Comparison of ENCODE assay signal across 8 cellular contexts in the genomic region with DNA sequence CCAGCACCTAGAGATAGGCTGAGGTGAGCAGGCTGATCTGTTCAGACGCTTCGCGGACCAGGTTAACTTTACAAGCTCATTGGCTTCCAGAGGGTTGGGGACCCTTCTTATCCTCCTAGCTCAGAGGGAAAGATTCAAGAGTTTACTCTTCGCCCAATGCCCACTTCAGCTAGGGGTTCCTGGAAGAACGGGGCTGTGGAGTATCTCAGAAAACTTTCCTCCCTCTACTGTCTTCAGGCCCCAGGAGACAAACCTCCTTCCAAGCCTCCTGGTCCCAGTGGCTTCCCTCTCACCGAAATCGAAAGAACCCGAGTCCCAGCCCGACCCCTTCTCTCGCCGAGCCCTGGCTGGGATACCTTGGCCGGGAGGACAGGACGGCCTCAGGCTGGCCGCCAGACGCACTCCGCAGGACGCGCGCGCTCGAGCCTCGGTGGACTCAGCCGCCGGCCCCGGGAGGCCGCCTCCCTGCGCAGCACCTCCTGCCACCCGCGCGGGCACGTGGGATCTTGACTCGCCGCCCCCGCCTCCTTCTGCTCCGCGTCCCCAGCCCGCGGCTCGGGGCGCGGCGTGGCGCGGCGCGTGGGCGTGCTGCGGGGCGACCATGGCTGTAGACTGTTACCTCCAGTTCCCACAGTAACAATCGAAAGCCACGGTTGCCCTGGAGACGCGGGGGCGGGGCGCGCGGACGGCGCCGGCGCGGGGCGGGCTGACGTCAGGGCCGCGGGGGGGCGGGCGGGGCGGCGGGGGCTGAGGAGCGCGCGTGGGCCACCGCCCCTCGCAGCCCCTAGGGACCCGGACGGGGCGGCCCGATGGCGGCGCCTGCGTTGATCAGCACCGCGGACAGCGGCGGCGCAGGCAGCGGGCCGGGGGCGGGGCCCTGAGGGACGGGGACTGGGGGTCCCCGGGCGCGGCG. TPM values are rescaled to one million over a fixed set of nuclear protein-coding genes. Genes with fewer than 3 reads are reported as not detected.
DNase-seq lines count a peak whose midpoint lies in the region; ATAC-seq and TF ChIP-seq lines count a peak whose summit lies in the region.

No MANE protein-coding gene starts in this region.

- ATAC-seq in GM21447 (IDR thresholded peaks at IDR 0.05; ENCODE audit: unreplicated experiment), result no peak

- H3K27ac ChIP-seq in MM.1S (ENCODE audit: low read length) (no peak overlapping the region), WERI-Rb-1 (peak overlapping the region; percentile 80), breast epithelium (peak overlapping the region; percentile 65 to 84)

- peak overlapping the region; percentile 96 for H3K4me2 ChIP-seq in MM.1S (ENCODE audit: low read depth, low read length)

- H3K4me1 ChIP-seq in MM.1S (ENCODE audit: low read length) (peaks cover 7% of the 10 kb centered on the region), breast epithelium (peaks cover 7 to 11% of the 10 kb centered on the region in 2 donors)

- intact Hi-C loops in breast epithelium (cut with DNase I; ENCODE audit: low total_unique reads), result no loop called here

- TF ChIP-seq CTCF in MM.1S (IDR thresholded peaks at IDR 0.05; ENCODE audit: low read length) (no peak), WERI-Rb-1 (IDR thresholded peaks at IDR 0.05; ENCODE audit: low read depth, low read length) (no peak), breast epithelium (IDR thresholded peaks at IDR 0.05) (no peak)

- DNase-seq in EH (ENCODE audit: low read depth), result peak; percentile 81
- peak; percentile 75 for DNase-seq in GOT3 (lab: John Stamatoyannopoulos, UW)
- peak; percentile 79 for DNase-seq in MM.1S
- peak; percentile 83 for DNase-seq in WERI-Rb-1
- peak; percentile 84 for DNase-seq in breast epithelium (ENCODE audit: low spot score in 2 of 2)
- DNase-seq in iPS-NIHi7 (ENCODE audit: extremely low spot score), result peak; percentile 79
- peak; percentile 70 to 86 for DNase-seq in stimulated activated CD4-positive, alpha-beta T cell treated with anti-CD3 and anti-CD28 coated beads, Interleukin-12 subunit alpha, Interleukin-12 subunit beta, amount 100 ng/mL, for 24 hours (ENCODE audit: low read depth in 2 of 2)

- H3K9me3 ChIP-seq in MM.1S (replicated peaks; ENCODE audit: insufficient read depth, low read length) (no peaks in the 10 kb centered on the region), WERI-Rb-1 (ENCODE audit: severe bottlenecking) (no peaks in the 10 kb centered on the region), breast epithelium (no peaks in the 10 kb centered on the region)

- peaks cover 18% of the 10 kb centered on the region; the same call in 1 of the 2 replicates for H3F3A ChIP-seq in MM.1S (ENCODE audit: insufficient read depth, low read length)

- no peaks in the 10 kb centered on the region for H3K79me2 ChIP-seq in MM.1S (ENCODE audit: low read length)

- H3K36me3 ChIP-seq in MM.1S (replicated peaks; ENCODE audit: insufficient read depth, low read length), result no peaks in the 10 kb centered on the region
- H3K36me3 ChIP-seq in WERI-Rb-1, result peaks cover 4% of the 10 kb centered on the region
- no peaks in the 10 kb centered on the region for H3K36me3 ChIP-seq in breast epithelium

- no peaks in the 10 kb centered on the region for H3K9me2 ChIP-seq in MM.1S (replicated peaks; ENCODE audit: insufficient read depth, low read length)

- TF ChIP-seq POLR2A in breast epithelium (IDR thresholded peaks at IDR 0.05), result no peak

- no peaks in the 10 kb centered on the region for H4K20me1 ChIP-seq in MM.1S (ENCODE audit: insufficient read depth, low read length)

- peaks cover 37% of the 10 kb centered on the region for H3K27me3 ChIP-seq in MM.1S (replicated peaks; ENCODE audit: insufficient read depth, low read length)
- peaks cover 16% of the 10 kb centered on the region for H3K27me3 ChIP-seq in WERI-Rb-1 (ENCODE audit: insufficient read depth, low read depth, severe bottlenecking)
- no peaks in the 10 kb centered on the region for H3K27me3 ChIP-seq in breast epithelium

- H3K9ac ChIP-seq in MM.1S (ENCODE audit: low read length), result peak overlapping the region; percentile 60

- H3K4me3 ChIP-seq in MM.1S (ENCODE audit: low read length), result peak overlapping the region; percentile 69
- peak overlapping the region; percentile 67 for H3K4me3 ChIP-seq in WERI-Rb-1 (ENCODE audit: low read depth, low read length)
- H3K4me3 ChIP-seq in breast epithelium, result peak overlapping the region; percentile 66 to 99 (median 71)

- peak overlapping the region; percentile 78 for H2AFZ ChIP-seq in MM.1S (ENCODE audit: low read length)

RNA-seq across cellular contexts. Expression of a gene that starts 5.3 kb away (rescaled TPM):
- total RNA-seq in breast epithelium, result 10 to 100 TPM; 12.6 to 16.4 (median 12.7) TPM

RNA-seq across cellular contexts. Expression of a gene that starts 7.8 kb away (rescaled TPM):
- 10 to 100 TPM; 24.3 to 35.4 (median 32.5) TPM for total RNA-seq in breast epithelium

RNA-seq across cellular contexts. Expression of a gene that starts 19.6 kb away (rescaled TPM):
- 10 to 100 TPM; 28.3 to 66.6 (median 55.7) TPM for total RNA-seq in breast epithelium

RNA-seq across cellular contexts. Expression of a gene that starts 24.5 kb away (rescaled TPM):
- total RNA-seq in breast epithelium, result 10 to 100 TPM in 2 of 3 donors, 1 to 10 TPM in 1; 3.8 to 19.6 (median 14.1) TPM
